ENCODE assay signal across 20 cellular contexts in the genomic region with DNA sequence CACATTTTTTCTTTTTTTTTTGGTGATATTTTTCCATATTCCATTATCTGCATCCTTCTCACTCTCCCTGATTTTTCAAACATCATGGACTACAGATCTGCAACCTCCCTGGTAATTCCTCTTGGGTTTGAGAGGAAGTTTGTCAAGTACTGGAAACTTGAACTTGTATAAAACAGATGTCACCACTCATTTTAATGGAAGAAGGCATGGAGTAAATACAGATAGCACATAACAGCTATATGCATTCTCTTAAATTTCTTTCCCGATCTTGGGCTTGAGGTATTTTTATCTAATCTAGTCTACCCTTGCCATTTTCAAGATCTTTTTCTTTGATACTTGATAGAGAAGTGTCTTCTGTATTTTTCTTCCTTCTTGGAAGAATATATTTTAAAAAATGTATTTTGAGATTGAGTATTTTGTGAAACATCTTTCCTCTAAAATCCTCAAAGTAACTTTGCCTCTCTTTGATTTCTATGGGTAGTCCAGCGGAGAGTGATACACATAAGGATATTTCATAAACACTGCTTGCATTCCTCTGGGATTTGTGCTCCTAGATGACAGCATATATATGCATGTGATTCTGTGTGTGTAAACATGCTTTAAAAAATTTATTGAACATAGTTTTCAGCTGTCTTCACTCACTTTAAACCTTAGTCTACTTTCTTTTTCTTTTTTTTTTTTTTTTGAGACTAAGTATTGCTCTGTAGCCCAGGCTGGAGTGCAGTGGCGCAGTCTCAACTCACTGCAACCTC.
"Had no signal": no experiment of that assay in that cellular context is flagged by ENCODE, and none has a peak within 500 bp of the region (broad histone marks: within the 10 kb centered on the region; RNA-seq: fewer than 3 reads in every experiment).

No MANE protein-coding gene starts in this region.

- H3K27ac Mint-ChIP-seq: brain; dendritic cell treated with granulocyte-macrophage colony-stimulating factor and Interleukin-4, amounts not matched to agents 40 ng/mL and 50 ng/mL, for 4 days; nephron progenitor cell; progenitor cell of endocrine pancreas; stimulated activated naive CD8-positive, alpha-beta T cell treated with anti-CD3 and anti-CD28 coated beads, Interleukin-15, amount 100 ng/mL, for 72 hours; T-cell; type B pancreatic cell had no signal

- H3K36me3 ChIP-seq: left ventricle myocardium inferior had no signal

- DNase-seq: activated CD4-positive, alpha-beta T cell treated with anti-CD3 and anti-CD28 coated beads for 1 hour; activated CD4-positive, alpha-beta T cell treated with anti-CD3 and anti-CD28 coated beads, Interleukin-2, amount 50 U/mL, for 4 hours; activated effector memory CD4-positive, alpha-beta T cell treated with Interleukin-2 at 50 U/mL for 16 hours; activated naive CD4-positive, alpha-beta T cell treated with anti-CD3 and anti-CD28 coated beads, Interleukin-2, amount 50 U/mL, for 16 hours; amygdala; effector memory CD4-positive, alpha-beta T cell; hippocampal formation; kidney; left ventricle myocardium inferior; mesendoderm; nephron progenitor cell; right cardiac atrium; small intestine; stimulated activated naive CD8-positive, alpha-beta T cell treated with anti-CD3 and anti-CD28 coated beads, Interleukin-15, amount 100 ng/mL, for 72 hours; T-cell; T-helper 9 cell had no signal

- H3K4me3 ChIP-seq: left ventricle myocardium inferior had no signal

- ATAC-seq: right cardiac atrium; stimulated activated naive CD8-positive, alpha-beta T cell treated with anti-CD3 and anti-CD28 coated beads, Interleukin-15, amount 100 ng/mL, for 72 hours; T-cell had no signal

- H3K36me3 Mint-ChIP-seq: type B pancreatic cell had no signal

- H3K27me3 Mint-ChIP-seq: brain; dendritic cell treated with granulocyte-macrophage colony-stimulating factor and Interleukin-4, amounts not matched to agents 40 ng/mL and 50 ng/mL, for 4 days; progenitor cell of endocrine pancreas; stimulated activated naive CD8-positive, alpha-beta T cell treated with anti-CD3 and anti-CD28 coated beads, Interleukin-15, amount 100 ng/mL, for 72 hours; T-cell had no signal

- H3K9me3 Mint-ChIP-seq: brain; dendritic cell treated with granulocyte-macrophage colony-stimulating factor and Interleukin-4, amounts not matched to agents 40 ng/mL and 50 ng/mL, for 4 days; nephron progenitor cell; stimulated activated naive CD8-positive, alpha-beta T cell treated with anti-CD3 and anti-CD28 coated beads, Interleukin-15, amount 100 ng/mL, for 72 hours; T-cell; type B pancreatic cell had no signal

- H3K27ac ChIP-seq: left ventricle myocardium inferior had no signal

- H3K4me3 Mint-ChIP-seq: brain; dendritic cell treated with granulocyte-macrophage colony-stimulating factor and Interleukin-4, amounts not matched to agents 40 ng/mL and 50 ng/mL, for 4 days; nephron progenitor cell; stimulated activated naive CD8-positive, alpha-beta T cell treated with anti-CD3 and anti-CD28 coated beads, Interleukin-15, amount 100 ng/mL, for 72 hours; T-cell; type B pancreatic cell had no signal

- H3K9me3 ChIP-seq: left ventricle myocardium inferior had no signal

- FAIRE-seq: kidney, small intestine had no signal
